Comparison of ENCODE assay signal across 8 cellular contexts in the genomic region with DNA sequence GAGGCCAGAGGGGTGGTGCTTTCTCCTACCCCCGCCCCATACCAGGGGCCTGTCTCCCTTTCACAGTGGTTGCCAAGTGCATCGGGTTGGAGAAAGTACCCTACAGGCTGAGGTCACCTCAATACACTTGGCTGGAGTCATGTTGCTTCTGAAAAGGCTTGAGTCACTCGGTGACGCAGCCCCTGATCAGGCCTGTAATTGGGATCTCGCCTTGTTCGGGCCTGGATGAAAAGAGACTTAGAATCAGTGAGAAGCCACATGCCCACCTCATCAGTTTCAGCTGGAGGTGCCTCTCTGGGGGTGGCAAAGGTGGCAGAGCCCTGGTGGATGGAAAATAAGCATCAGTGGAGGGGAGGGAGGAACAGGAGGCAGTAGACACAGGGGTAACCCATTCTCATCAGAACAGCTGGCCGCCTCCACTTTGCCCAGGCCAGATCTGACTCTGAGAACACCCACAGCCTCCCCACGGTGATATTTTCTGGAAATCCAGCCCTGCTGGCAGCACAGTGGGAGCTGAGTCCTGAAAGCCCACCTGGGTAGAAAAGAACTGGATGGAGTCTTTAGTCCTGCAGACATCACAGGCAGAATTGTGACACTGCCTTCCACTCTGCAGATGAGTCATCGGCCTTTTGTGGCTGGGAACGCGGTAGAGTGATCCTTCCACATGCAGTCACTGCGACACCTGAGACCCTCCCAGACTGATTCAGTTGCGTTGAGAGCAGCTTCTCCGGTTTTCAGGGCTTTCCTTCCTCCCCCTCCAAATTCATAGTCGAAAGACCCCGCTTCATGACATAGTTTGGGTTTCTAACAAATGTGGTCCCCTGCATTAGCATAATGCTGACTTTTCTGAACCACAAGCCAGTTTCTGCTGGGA.
A peak's percentile ranks its signal among the peaks of the same experiment; 100 is the strongest.
DNase-seq lines count a peak whose midpoint lies in the region; ATAC-seq, FAIRE-seq and TF ChIP-seq lines count a peak whose summit lies in the region.

No MANE protein-coding gene starts in this region.

- H3K36me3 Mint-ChIP-seq in T-helper 17 cell (ENCODE audit: low read depth) = peaks cover 4% of the 10 kb centered on the region
- peaks cover 2% of the 10 kb centered on the region for H3K36me3 Mint-ChIP-seq in astrocyte (ENCODE audit: low read depth, unreplicated experiment)

- intact Hi-C loops in left lung (cut with DNase I) = no loop called here

- H3K27me3 ChIP-seq in BLaER1 (peaks cover 96% of the 10 kb centered on the region), astrocyte (ENCODE audit: insufficient read depth, low read length) (no peaks in the 10 kb centered on the region), left lung (no peaks in the 10 kb centered on the region)

- ATAC-seq in GM19397 (IDR thresholded peaks at IDR 0.05; ENCODE audit: unreplicated experiment) (peak; percentile 30), HG03558 (IDR thresholded peaks at IDR 0.05; ENCODE audit: extremely low read depth, unreplicated experiment) (peak; percentile 45), T-helper 17 cell (peak; percentile 63), left lung (peak; percentile 48)

- H4K20me1 ChIP-seq in BLaER1 (peaks cover 75% of the 10 kb centered on the region), astrocyte (ENCODE audit: insufficient read depth, low read length) (peaks cover 8% of the 10 kb centered on the region)

- H3K27ac ChIP-seq in BLaER1 (no peak overlapping the region), astrocyte (ENCODE audit: low read depth, low read length) (peak overlapping the region; percentile 99), left lung (peak overlapping the region; percentile 23 to 39)

- H2AFZ ChIP-seq in astrocyte (ENCODE audit: low read depth, low read length) = peak overlapping the region; percentile 19

- H3K4me1 Mint-ChIP-seq in T-helper 17 cell = peaks cover 39% of the 10 kb centered on the region
- peaks cover 54% of the 10 kb centered on the region for H3K4me1 Mint-ChIP-seq in astrocyte (ENCODE audit: low read depth, unreplicated experiment)

- no peaks in the 10 kb centered on the region for H3K9me3 Mint-ChIP-seq in astrocyte (ENCODE audit: unreplicated experiment)

- H3K27me3 Mint-ChIP-seq in T-helper 17 cell (peaks cover 9% of the 10 kb centered on the region), astrocyte (ENCODE audit: low read depth, unreplicated experiment) (no peaks in the 10 kb centered on the region)

- no peaks in the 10 kb centered on the region for H3K36me3 ChIP-seq in BLaER1
- no peaks in the 10 kb centered on the region for H3K36me3 ChIP-seq in astrocyte (ENCODE audit: insufficient read depth, low read length)
- no peaks in the 10 kb centered on the region for H3K36me3 ChIP-seq in left lung

- TF ChIP-seq CTCF in astrocyte (IDR thresholded peaks at IDR 0.05; ENCODE audit: insufficient read depth, low read depth, low read length) (no peak), left lung (IDR thresholded peaks at IDR 0.05) (no peak)

- DNase-seq in T-helper 17 cell = peak in 1 of 3 donors; percentile 28
- DNase-seq in astrocyte (ENCODE audit: low read depth) = peak; percentile 97
- no peak for DNase-seq in left lung
- DNase-seq in stimulated activated CD8-positive, alpha-beta memory T cell treated with anti-CD3 and anti-CD28 coated beads, Interleukin-4, amount 100 ng/mL, for 24 hours (ENCODE audit: low read depth) = peak; percentile 56
- DNase-seq in OCI-M2 (lab: John Stamatoyannopoulos, UW; ENCODE audit: unreplicated experiment) = no peak

- no peak for FAIRE-seq in astrocyte (lab: Jason Lieb, UNC)

- peaks cover 23% of the 10 kb centered on the region for H3K79me2 ChIP-seq in astrocyte (ENCODE audit: insufficient read depth, low read length)

- H3K27ac Mint-ChIP-seq in T-helper 17 cell (peak overlapping the region; percentile 47), astrocyte (ENCODE audit: unreplicated experiment) (peak overlapping the region; percentile 96)

- H3K9ac ChIP-seq in BLaER1 = no peak overlapping the region
- H3K9ac ChIP-seq in astrocyte (ENCODE audit: low read length) = peak overlapping the region; percentile 83

- H3K9me3 ChIP-seq in BLaER1 (no peaks in the 10 kb centered on the region), T-helper 17 cell (ENCODE audit: control insufficient read depth, low read length, poor library complexity, severe bottlenecking) (no peaks in the 10 kb centered on the region), astrocyte (ENCODE audit: insufficient read depth, low read depth, low read length) (no peaks in the 10 kb centered on the region), left lung (no peaks in the 10 kb centered on the region)

- H3K4me3 Mint-ChIP-seq in T-helper 17 cell (peak overlapping the region; percentile 49), astrocyte (ENCODE audit: unreplicated experiment) (peak overlapping the region; percentile 74)

- H3K4me2 ChIP-seq in BLaER1 = peak overlapping the region; percentile 4; the same call in 1 of the 2 replicates
- H3K4me2 ChIP-seq in astrocyte (ENCODE audit: low read length) = peak overlapping the region; percentile 77

- H3K4me1 ChIP-seq in BLaER1 (peaks cover 37% of the 10 kb centered on the region), astrocyte (ENCODE audit: insufficient read depth, low read length) (peaks cover 47% of the 10 kb centered on the region), left lung (peaks cover 6 to 60% of the 10 kb centered on the region in 2 donors)

- H3K4me3 ChIP-seq in BLaER1 = no peak overlapping the region
- H3K4me3 ChIP-seq in astrocyte (ENCODE audit: insufficient read depth, low read depth, low read length) = peak overlapping the region; percentile 14
- H3K4me3 ChIP-seq in left lung = no peak overlapping the region

Comparison
In these comparisons a context has a peak if more than half of its experiments do, and no peak if none do; other contexts are left out.
1. DNase-seq: peak in astrocyte (single experiment) and stimulated activated CD8-positive, alpha-beta memory T cell treated with anti-CD3 and anti-CD28 coated beads, Interleukin-4, amount 100 ng/mL, for 24 hours (single experiment); none in left lung (0 of 2) and OCI-M2 (single experiment).
2. Peak in every context shown above with its lines, with median percentiles within 50 percentile points of each other: ATAC-seq.